8 cellular contexts compared by ENCODE assay signal in the genomic region with DNA sequence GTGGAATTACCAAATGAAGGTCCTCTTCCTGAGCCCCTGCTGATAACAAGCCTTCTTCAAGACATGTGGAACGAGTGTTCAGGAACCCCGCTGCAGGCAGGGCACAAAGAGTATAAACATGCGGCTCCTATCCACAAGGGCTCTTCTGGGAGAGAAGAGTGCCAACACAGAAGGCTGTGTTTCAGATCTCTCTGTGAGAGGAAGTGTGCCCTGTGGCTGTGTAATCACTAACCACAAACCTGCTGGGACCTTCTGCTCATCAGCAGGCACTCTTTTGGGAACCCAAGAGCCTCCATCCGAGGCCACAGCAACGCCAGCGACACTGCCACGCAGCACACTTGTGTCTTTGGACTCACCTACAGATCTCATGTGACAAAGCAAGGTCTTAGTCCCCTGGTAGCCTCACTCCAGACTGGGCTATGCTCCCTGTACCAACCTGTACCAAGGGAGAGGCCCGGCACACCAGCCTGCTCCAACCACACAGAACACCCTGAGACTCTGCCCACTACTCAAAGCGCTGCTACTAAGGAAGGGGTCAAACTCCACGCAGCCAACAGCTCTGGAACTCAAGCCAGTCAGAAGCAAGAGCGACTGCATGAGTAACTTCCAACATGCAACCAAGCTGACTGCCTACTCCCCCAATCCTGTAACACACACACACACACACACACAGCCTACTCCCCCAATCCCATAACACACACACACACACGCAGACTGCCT. TPM values are rescaled to one million over a fixed set of nuclear protein-coding genes. Genes with fewer than 3 reads are reported as not detected.
DNase-seq lines count a peak whose midpoint lies in the region; ATAC-seq and TF ChIP-seq lines count a peak whose summit lies in the region.

No MANE protein-coding gene starts in this region.

- peak; percentile 44 to 59 for ATAC-seq in activated T-cell treated with anti-CD3 and anti-CD28 coated beads, Interleukin-2, amount 50 U/mL, for 72 hours (replicated peaks in 1 of 2)
- ATAC-seq in mucosa of descending colon, result peak; percentile 57

- peak overlapping the region in 7 of 8 donors; percentile 32 to 81 (median 74) for H3K4me3 Mint-ChIP-seq in CD4-positive, alpha-beta memory T cell
- H3K4me3 Mint-ChIP-seq in IgD-negative memory B cell, result peak overlapping the region; percentile 31 to 88 (median 71)
- peak overlapping the region; percentile 70 to 82 for H3K4me3 Mint-ChIP-seq in activated T-cell treated with anti-CD3 and anti-CD28 coated beads, Interleukin-2, amount 50 U/mL, for 72 hours

- H3K4me1 Mint-ChIP-seq in CD4-positive, alpha-beta memory T cell, result peaks cover 63 to 85% (median 70%) of the 10 kb centered on the region in 4 donors
- H3K4me1 Mint-ChIP-seq in IgD-negative memory B cell, result peaks cover 44 to 51% (median 49%) of the 10 kb centered on the region in 3 donors
- H3K4me1 Mint-ChIP-seq in activated T-cell treated with anti-CD3 and anti-CD28 coated beads, Interleukin-2, amount 50 U/mL, for 72 hours (ENCODE audit: low read depth), result peaks cover 69% of the 10 kb centered on the region

- CTCF ChIA-PET in CD4-positive, alpha-beta memory T cell (lab: Charles Lee; ENCODE audit: partially characterized antibody), result interaction anchor here (1.0 kb wide), 1 partner anchor 273 kb away, joined by 3 read pairs; no protein-coding TSS in a partner anchor

- intact Hi-C loops in CD4-positive, alpha-beta memory T cell (cut with micrococcal nuclease), result no loop called here
- intact Hi-C loops in mucosa of descending colon (cut with DNase I, micrococcal nuclease), result no loop called here

- peak overlapping the region in 6 of 7 donors; percentile 62 to 96 (median 88) for H3K27ac Mint-ChIP-seq in CD4-positive, alpha-beta memory T cell
- peak overlapping the region in 2 of 3 donors; percentile 23 to 78 for H3K27ac Mint-ChIP-seq in IgD-negative memory B cell
- peak overlapping the region; percentile 81 for H3K27ac Mint-ChIP-seq in activated T-cell treated with anti-CD3 and anti-CD28 coated beads, Interleukin-2, amount 50 U/mL, for 72 hours

- no peak overlapping the region for H3K27ac ChIP-seq in CD4-positive, alpha-beta memory T cell (ENCODE audit: low read depth, low read length)

- no peaks in the 10 kb centered on the region for H3K27me3 Mint-ChIP-seq in CD4-positive, alpha-beta memory T cell
- H3K27me3 Mint-ChIP-seq in IgD-negative memory B cell, result no peaks in the 10 kb centered on the region
- H3K27me3 Mint-ChIP-seq in activated T-cell treated with anti-CD3 and anti-CD28 coated beads, Interleukin-2, amount 50 U/mL, for 72 hours (ENCODE audit: low read depth), result no peaks in the 10 kb centered on the region

- H3K4me1 ChIP-seq in CD4-positive, alpha-beta memory T cell (ENCODE audit: insufficient read depth, low read length), result peaks cover 64% of the 10 kb centered on the region
- peaks cover 32% of the 10 kb centered on the region for H3K4me1 ChIP-seq in mucosa of descending colon (ENCODE audit: low read depth)

- no peaks in the 10 kb centered on the region for H3K9me3 ChIP-seq in CD4-positive, alpha-beta memory T cell (ENCODE audit: control insufficient read depth in 1 of 2, low read length in 2 of 2)
- no peaks in the 10 kb centered on the region for H3K9me3 ChIP-seq in mucosa of descending colon

- H3K36me3 ChIP-seq in CD4-positive, alpha-beta memory T cell (ENCODE audit: insufficient read depth, low read length), result peaks cover 28% of the 10 kb centered on the region
- H3K36me3 ChIP-seq in mucosa of descending colon (ENCODE audit: low read depth) (no peaks in the 10 kb centered on the region), H7 (replicated peaks; ENCODE audit: control insufficient read depth, insufficient read depth, low read length) (peaks cover 10% of the 10 kb centered on the region)

- DNase-seq in CD4-positive, alpha-beta memory T cell, result no peak
- peak in 1 of 2 donors; percentile 36 for DNase-seq in activated T-cell treated with anti-CD3 and anti-CD28 coated beads, Interleukin-2, amount 50 U/mL, for 72 hours
- peak in 1 of 3 donors; percentile 30 for DNase-seq in mucosa of descending colon
- DNase-seq in H7, result no peak
- no peak for DNase-seq in GM13976 (ENCODE audit: low spot score)
- no peak for DNase-seq in NCI-H748 (lab: John Stamatoyannopoulos, UW; ENCODE audit: unreplicated experiment)
- DNase-seq in UCSD-AML1 (lab: John Stamatoyannopoulos, UW; ENCODE audit: unreplicated experiment), result no peak

- H3K4me3 ChIP-seq in CD4-positive, alpha-beta memory T cell (ENCODE audit: low read length in 2 of 2), result no peak overlapping the region
- H3K4me3 ChIP-seq in mucosa of descending colon, result no peak overlapping the region
- no peak overlapping the region for H3K4me3 ChIP-seq in H7 (ENCODE audit: insufficient read depth, low read depth, low read length)

- H3K9me3 Mint-ChIP-seq in CD4-positive, alpha-beta memory T cell, result no peaks in the 10 kb centered on the region
- no peaks in the 10 kb centered on the region for H3K9me3 Mint-ChIP-seq in IgD-negative memory B cell
- no peaks in the 10 kb centered on the region for H3K9me3 Mint-ChIP-seq in activated T-cell treated with anti-CD3 and anti-CD28 coated beads, Interleukin-2, amount 50 U/mL, for 72 hours

- POLR2A ChIA-PET in CD4-positive, alpha-beta memory T cell (lab: Charles Lee; ENCODE audit: partially characterized antibody), result interaction anchor here (0.6 to 1.8 kb wide), 3 partner anchors 13 to 74 kb away, joined by 3 to 6 read pairs (median 3); partner anchors contain the start of gene SLX9

- peaks cover 21 to 42% of the 10 kb centered on the region in 2 donors for H3K36me3 Mint-ChIP-seq in CD4-positive, alpha-beta memory T cell
- peaks cover 2% of the 10 kb centered on the region for H3K36me3 Mint-ChIP-seq in IgD-negative memory B cell
- peaks cover 2 to 4% of the 10 kb centered on the region in 2 donors for H3K36me3 Mint-ChIP-seq in activated T-cell treated with anti-CD3 and anti-CD28 coated beads, Interleukin-2, amount 50 U/mL, for 72 hours (ENCODE audit: insufficient read depth in 2 of 2)

- no peaks in the 10 kb centered on the region for H3K27me3 ChIP-seq in CD4-positive, alpha-beta memory T cell (ENCODE audit: insufficient read depth, low read length)
- H3K27me3 ChIP-seq in H7 (ENCODE audit: control insufficient read depth, insufficient read depth, low read length), result no peaks in the 10 kb centered on the region

- in situ Hi-C loops in GM13976 (cut with MboI; ENCODE audit: low sequenced_read_pairs, unreplicated experiment), result no loop called here

- TF ChIP-seq CTCF in mucosa of descending colon (IDR thresholded peaks at IDR 0.05) (no peak), GM13976 (IDR thresholded peaks at IDR 0.05; ENCODE audit: borderline replicate concordance, control extremely low read depth, extremely low read depth, insufficient read depth, missing control alignments) (no peak)

RNA-seq across cellular contexts. Expression of gene PTTG1IP, which starts 7.8 kb away (rescaled TPM):
- 100 to 1,000 TPM in 1 of 2 experiments, 10 to 100 TPM in 1; 98.7 to 110 TPM for total RNA-seq in CD4-positive, alpha-beta memory T cell
- 10 to 100 TPM; 84.8 to 92.4 TPM for polyA plus RNA-seq in CD4-positive, alpha-beta memory T cell
- polyA plus RNA-seq in IgD-negative memory B cell, result 44.7 TPM
- total RNA-seq in activated T-cell treated with anti-CD3 and anti-CD28 coated beads, Interleukin-2, amount 50 U/mL, for 72 hours, result 10 to 100 TPM; 63.9 to 70.5 TPM
- total RNA-seq in mucosa of descending colon, result 100 to 1,000 TPM; 202 to 391 (median 286) TPM
- 117 and 134 TPM in 2 replicates for total RNA-seq in H7 (2014; rRNA removed; shearing (Covaris generic))

RNA-seq across cellular contexts. Expression of gene SUMO3, which starts 47.9 kb away (rescaled TPM):
- 10 to 100 TPM; 36.3 to 37.3 TPM for total RNA-seq in CD4-positive, alpha-beta memory T cell
- polyA plus RNA-seq in CD4-positive, alpha-beta memory T cell, result 10 to 100 TPM; 74.9 to 99.7 TPM
- polyA plus RNA-seq in IgD-negative memory B cell, result 92.3 TPM
- 10 to 100 TPM; 60.1 to 67.8 TPM for total RNA-seq in activated T-cell treated with anti-CD3 and anti-CD28 coated beads, Interleukin-2, amount 50 U/mL, for 72 hours
- total RNA-seq in mucosa of descending colon, result 10 to 100 TPM; 68.9 to 76.9 (median 69.4) TPM
- 80.8 and 91.1 TPM in 2 replicates for total RNA-seq in H7 (2014; rRNA removed; shearing (Covaris generic))

RNA-seq across cellular contexts. Expression of gene ITGB2, which starts 55.0 kb away (rescaled TPM):
- 100 to 1,000 TPM; 278 to 291 TPM for total RNA-seq in CD4-positive, alpha-beta memory T cell
- polyA plus RNA-seq in CD4-positive, alpha-beta memory T cell, result 100 to 1,000 TPM; 538 to 575 TPM
- 294 TPM for polyA plus RNA-seq in IgD-negative memory B cell
- total RNA-seq in activated T-cell treated with anti-CD3 and anti-CD28 coated beads, Interleukin-2, amount 50 U/mL, for 72 hours, result 100 to 1,000 TPM; 248 to 287 TPM
- 10 to 100 TPM; 10.8 to 52.3 (median 51.1) TPM for total RNA-seq in mucosa of descending colon
- 1.4 and 2.4 TPM in 2 replicates for total RNA-seq in H7 (2014; rRNA removed; shearing (Covaris generic))
